In genomic region chr5:133847886-133848285, GRCh38 we compare ENCODE assay signal across 16 cellular contexts.
DNase-seq lines count a peak whose midpoint lies in the region; ATAC-seq and TF ChIP-seq lines count a peak whose summit lies in the region.
"Had no signal": no experiment of that assay in that cellular context is flagged by ENCODE, and none has a peak within 500 bp of the region (broad histone marks: within the 10 kb centered on the region; RNA-seq: fewer than 3 reads in every experiment).

No MANE protein-coding gene starts in this region.

- no CpG with 5 or more reads among the region's 5 CpGs for WGBS in trophoblast cell (ENCODE audit: extremely low coverage, insufficient coverage, insufficient read length)

- no peak overlapping the region for H3K23ac ChIP-seq in trophoblast cell (ENCODE audit: low read length)

- H3K27me3 Mint-ChIP-seq in activated CD8-positive, alpha-beta T cell treated with anti-CD3 and anti-CD28 coated beads, Interleukin-2, amount 10 ng/mL, durations not matched to agents 7 days and 5 days (ENCODE audit: low read depth), result peaks cover 8% of the 10 kb centered on the region
- H3K27me3 Mint-ChIP-seq in activated CD8-positive, alpha-beta T cell treated with anti-CD3 and anti-CD28 coated beads for 36 hours, result peaks cover 4% of the 10 kb centered on the region
- peaks cover 22% of the 10 kb centered on the region for H3K27me3 Mint-ChIP-seq in activated CD8-positive, alpha-beta memory T cell treated with anti-CD3 and anti-CD28 coated beads, Interleukin-2, amount 10 ng/mL, durations not matched to agents 7 days and 5 days

- H3K9me3 Mint-ChIP-seq in activated CD8-positive, alpha-beta T cell treated with anti-CD3 and anti-CD28 coated beads, Interleukin-2, amount 10 ng/mL, durations not matched to agents 7 days and 5 days (ENCODE audit: insufficient read depth), result no peaks in the 10 kb centered on the region
- no peaks in the 10 kb centered on the region for H3K9me3 Mint-ChIP-seq in activated CD8-positive, alpha-beta T cell treated with anti-CD3 and anti-CD28 coated beads for 36 hours
- H3K9me3 Mint-ChIP-seq in activated CD8-positive, alpha-beta memory T cell treated with anti-CD3 and anti-CD28 coated beads, Interleukin-2, amount 10 ng/mL, durations not matched to agents 7 days and 5 days (ENCODE audit: low read depth), result no peaks in the 10 kb centered on the region
- H3K9me3 Mint-ChIP-seq: CD14-positive monocyte, GM23338 had no signal

- H3K36me3 ChIP-seq in BLaER1 treated with 17β-estradiol and CSF1 and Interleukin-3, amounts not matched to agents 10 nM and 100 nM, result no peaks in the 10 kb centered on the region; a peak in 1 of 22 replicates
- H3K36me3 ChIP-seq in trophoblast cell (ENCODE audit: control insufficient read depth in 1 of 2, insufficient read depth in 2 of 2, low read length in 2 of 2), result no peaks in the 10 kb centered on the region

- no peaks in the 10 kb centered on the region for H3K36me3 Mint-ChIP-seq in activated CD8-positive, alpha-beta T cell treated with anti-CD3 and anti-CD28 coated beads, Interleukin-2, amount 10 ng/mL, durations not matched to agents 7 days and 5 days (ENCODE audit: low read depth)
- no peaks in the 10 kb centered on the region for H3K36me3 Mint-ChIP-seq in activated CD8-positive, alpha-beta T cell treated with anti-CD3 and anti-CD28 coated beads for 36 hours (ENCODE audit: low read depth)
- H3K36me3 Mint-ChIP-seq in activated CD8-positive, alpha-beta memory T cell treated with anti-CD3 and anti-CD28 coated beads, Interleukin-2, amount 10 ng/mL, durations not matched to agents 7 days and 5 days, result no peaks in the 10 kb centered on the region
- H3K36me3 Mint-ChIP-seq: CD14-positive monocyte had no signal

- H3K9me3 ChIP-seq in BLaER1 treated with 17β-estradiol and CSF1 and Interleukin-3, amounts not matched to agents 10 nM and 100 nM (replicated peaks in 1 of 11), result peaks cover 0 to 22% (median 3%) of the 10 kb centered on the region in 11 experiments; a peak in 13 of 22 replicates
- H3K9me3 ChIP-seq in trophoblast cell (ENCODE audit: insufficient read depth, low read depth, low read length), result peaks cover 4% of the 10 kb centered on the region

- no peak overlapping the region for H2AFZ ChIP-seq in trophoblast cell (ENCODE audit: insufficient read depth, low read length, poor library complexity)
- H2AFZ ChIP-seq: GM23338 had no signal

- H3K79me2 ChIP-seq in trophoblast cell (ENCODE audit: control insufficient read depth, insufficient read depth, low read length, poor library complexity), result no peaks in the 10 kb centered on the region

- H3K4me3 ChIP-seq in BLaER1 treated with 17β-estradiol and CSF1 and Interleukin-3, amounts not matched to agents 10 nM and 100 nM, result peak overlapping the region in 6 of 10 experiments; percentile 4 to 50 (median 32); a peak in 8 of 20 replicates
- no peak overlapping the region for H3K4me3 ChIP-seq in trophoblast cell (ENCODE audit: low read depth, low read length)
- H3K4me3 ChIP-seq: GM12878, GM23338 had no signal

- H3K9ac ChIP-seq in BLaER1 treated with 17β-estradiol and CSF1 and Interleukin-3, amounts not matched to agents 10 nM and 100 nM, result peak overlapping the region in 9 of 11 experiments; percentile 1 to 75 (median 62); a peak in 15 of 22 replicates
- peak overlapping the region; percentile 18 for H3K9ac ChIP-seq in trophoblast cell (ENCODE audit: low read length)

- peak overlapping the region; percentile 65 to 85 (median 75); a peak in 21 of 22 replicates for H3K27ac ChIP-seq in BLaER1 treated with 17β-estradiol and CSF1 and Interleukin-3, amounts not matched to agents 10 nM and 100 nM
- no peak overlapping the region for H3K27ac ChIP-seq in trophoblast cell (ENCODE audit: low read depth, low read length)

- ATAC-seq in activated CD8-positive, alpha-beta T cell treated with anti-CD3 and anti-CD28 coated beads, Interleukin-2, amount 10 ng/mL, durations not matched to agents 7 days and 5 days, result no peak
- ATAC-seq in activated CD8-positive, alpha-beta T cell treated with anti-CD3 and anti-CD28 coated beads for 36 hours, result no peak
- ATAC-seq in activated CD8-positive, alpha-beta memory T cell treated with anti-CD3 and anti-CD28 coated beads, Interleukin-2, amount 10 ng/mL, durations not matched to agents 7 days and 5 days, result no peak
- no peak for ATAC-seq in GM21737 (IDR thresholded peaks at IDR 0.05; ENCODE audit: unreplicated experiment)
- no peak for ATAC-seq in GM21619 (IDR thresholded peaks at IDR 0.05; ENCODE audit: unreplicated experiment)
- ATAC-seq: GM23338 had no signal

- H3K27me3 ChIP-seq in BLaER1 treated with 17β-estradiol and CSF1 and Interleukin-3, amounts not matched to agents 10 nM and 100 nM, result no peaks in the 10 kb centered on the region
- no peaks in the 10 kb centered on the region for H3K27me3 ChIP-seq in trophoblast cell (ENCODE audit: insufficient read depth, low read length)

- intact Hi-C loops in activated CD8-positive, alpha-beta T cell treated with anti-CD3 and anti-CD28 coated beads for 36 hours (cut with micrococcal nuclease), result no loop called here

- H3K4me2 ChIP-seq in BLaER1 treated with 17β-estradiol and CSF1 and Interleukin-3, amounts not matched to agents 10 nM and 100 nM, result peak overlapping the region; percentile 86 to 98 (median 96)
- H3K4me2 ChIP-seq in trophoblast cell (ENCODE audit: low read length), result no peak overlapping the region
- H3K4me2 ChIP-seq: GM23338 had no signal

- CTCF ChIA-PET in activated CD8-positive, alpha-beta T cell treated with anti-CD3 and anti-CD28 coated beads, Interleukin-2, amount 10 ng/mL, durations not matched to agents 7 days and 5 days (lab: Charles Lee), result interaction anchor here (2.4 kb wide), 1 partner anchor 22 kb away, joined by 20 read pairs; no protein-coding TSS in a partner anchor
- CTCF ChIA-PET in activated CD8-positive, alpha-beta T cell treated with anti-CD3 and anti-CD28 coated beads for 36 hours (lab: Charles Lee), result interaction anchor here (5.2 kb wide), 1 partner anchor 22 kb away, joined by 26 read pairs; no protein-coding TSS in a partner anchor
- CTCF ChIA-PET in activated CD8-positive, alpha-beta memory T cell treated with anti-CD3 and anti-CD28 coated beads, Interleukin-2, amount 10 ng/mL, durations not matched to agents 7 days and 5 days (lab: Charles Lee), result no interaction called here

- H4K20me1 ChIP-seq in BLaER1 treated with 17β-estradiol and CSF1 and Interleukin-3, amounts not matched to agents 10 nM and 100 nM, result no peaks in the 10 kb centered on the region

- H2BK12ac ChIP-seq in trophoblast cell (ENCODE audit: low read length), result no peak overlapping the region

- H2BK120ac ChIP-seq in trophoblast cell (ENCODE audit: insufficient read depth, low read length, poor library complexity), result no peak overlapping the region

- H3K14ac ChIP-seq in trophoblast cell (ENCODE audit: low read length), result no peak overlapping the region

- DNase-seq in activated CD8-positive, alpha-beta T cell treated with anti-CD3 and anti-CD28 coated beads, Interleukin-2, amount 10 ng/mL, durations not matched to agents 7 days and 5 days, result no peak
- DNase-seq in activated CD8-positive, alpha-beta T cell treated with anti-CD3 and anti-CD28 coated beads for 36 hours, result no peak
- peak; percentile 22 for DNase-seq in activated CD8-positive, alpha-beta memory T cell treated with anti-CD3 and anti-CD28 coated beads, Interleukin-2, amount 10 ng/mL, durations not matched to agents 7 days and 5 days
- DNase-seq in trophoblast cell, result no peak
- DNase-seq in activated CD4-positive, alpha-beta T cell treated with anti-CD3 and anti-CD28 coated beads for 4 hours, result no peak
- DNase-seq: NCI-H1048; NCI-H2107; NCI-H526 treated with DMSO at 0.1 percent for 48 hours; NK-92 treated with Interleukin-12 subunit alpha and Interleukin-12 subunit beta, amount 100 ng/mL, for 24 hours; OCI-M1 had no signal

- no peak overlapping the region for H3K18ac ChIP-seq in trophoblast cell (ENCODE audit: low read length)

- no peak for TF ChIP-seq CTCF in activated CD8-positive, alpha-beta T cell treated with anti-CD3 and anti-CD28 coated beads for 36 hours (IDR thresholded peaks at IDR 0.05)

- no peak overlapping the region for H4K12ac ChIP-seq in trophoblast cell (ENCODE audit: low read depth, low read length)

- no peak overlapping the region for H4K8ac ChIP-seq in trophoblast cell (ENCODE audit: low read depth, low read length)

- peaks cover 26% of the 10 kb centered on the region for H3K4me1 Mint-ChIP-seq in activated CD8-positive, alpha-beta T cell treated with anti-CD3 and anti-CD28 coated beads, Interleukin-2, amount 10 ng/mL, durations not matched to agents 7 days and 5 days (ENCODE audit: low read depth)
- peaks cover 11% of the 10 kb centered on the region for H3K4me1 Mint-ChIP-seq in activated CD8-positive, alpha-beta T cell treated with anti-CD3 and anti-CD28 coated beads for 36 hours (ENCODE audit: low read depth)
- peaks cover 4% of the 10 kb centered on the region for H3K4me1 Mint-ChIP-seq in activated CD8-positive, alpha-beta memory T cell treated with anti-CD3 and anti-CD28 coated beads, Interleukin-2, amount 10 ng/mL, durations not matched to agents 7 days and 5 days
- H3K4me1 Mint-ChIP-seq: GM23338 had no signal

- POLR2A ChIA-PET in activated CD8-positive, alpha-beta T cell treated with anti-CD3 and anti-CD28 coated beads, Interleukin-2, amount 10 ng/mL, durations not matched to agents 7 days and 5 days (lab: Charles Lee), result no interaction called here
- POLR2A ChIA-PET in activated CD8-positive, alpha-beta T cell treated with anti-CD3 and anti-CD28 coated beads for 36 hours (lab: Charles Lee), result no interaction called here

- no peak overlapping the region for H4K91ac ChIP-seq in trophoblast cell (ENCODE audit: low read depth, low read length)

- peaks cover 95 to 100% (median 99%) of the 10 kb centered on the region in 10 experiments for H3K4me1 ChIP-seq in BLaER1 treated with 17β-estradiol and CSF1 and Interleukin-3, amounts not matched to agents 10 nM and 100 nM
- no peaks in the 10 kb centered on the region for H3K4me1 ChIP-seq in trophoblast cell (ENCODE audit: control insufficient read depth in 1 of 2, insufficient read depth in 2 of 2, low read length in 2 of 2)

- no peak overlapping the region for H3K4ac ChIP-seq in trophoblast cell (ENCODE audit: low read depth, low read length)

- H3K4me3 Mint-ChIP-seq in activated CD8-positive, alpha-beta T cell treated with anti-CD3 and anti-CD28 coated beads, Interleukin-2, amount 10 ng/mL, durations not matched to agents 7 days and 5 days, result no peak overlapping the region
- H3K4me3 Mint-ChIP-seq in activated CD8-positive, alpha-beta T cell treated with anti-CD3 and anti-CD28 coated beads for 36 hours, result no peak overlapping the region
- H3K4me3 Mint-ChIP-seq in activated CD8-positive, alpha-beta memory T cell treated with anti-CD3 and anti-CD28 coated beads, Interleukin-2, amount 10 ng/mL, durations not matched to agents 7 days and 5 days, result no peak overlapping the region
- H3K4me3 Mint-ChIP-seq: CD14-positive monocyte, GM23338 had no signal

- peak overlapping the region; percentile 75 for H3K27ac Mint-ChIP-seq in activated CD8-positive, alpha-beta T cell treated with anti-CD3 and anti-CD28 coated beads, Interleukin-2, amount 10 ng/mL, durations not matched to agents 7 days and 5 days
- no peak overlapping the region for H3K27ac Mint-ChIP-seq in activated CD8-positive, alpha-beta T cell treated with anti-CD3 and anti-CD28 coated beads for 36 hours
- H3K27ac Mint-ChIP-seq in activated CD8-positive, alpha-beta memory T cell treated with anti-CD3 and anti-CD28 coated beads, Interleukin-2, amount 10 ng/mL, durations not matched to agents 7 days and 5 days, result no peak overlapping the region
- H3K27ac Mint-ChIP-seq: CD14-positive monocyte, GM23338 had no signal

- no peak overlapping the region for H2AK5ac ChIP-seq in trophoblast cell (ENCODE audit: low read length)

- H2BK5ac ChIP-seq in trophoblast cell (ENCODE audit: low read depth, low read length, poor library complexity), result no peak overlapping the region

- H3K79me1 ChIP-seq in trophoblast cell (ENCODE audit: low read length), result no peaks in the 10 kb centered on the region
